Comparison of ENCODE assay signal across 26 cellular contexts in genomic region chr6:158897236-158897635, GRCh38.
A peak's percentile ranks its signal among the peaks of the same experiment; 100 is the strongest.
DNase-seq lines count a peak whose midpoint lies in the region; ATAC-seq and TF ChIP-seq lines count a peak whose summit lies in the region.
"Had no signal": no experiment of that assay in that cellular context is flagged by ENCODE, and none has a peak within 500 bp of the region (broad histone marks: within the 10 kb centered on the region; RNA-seq: fewer than 3 reads in every experiment).

No MANE protein-coding gene starts in this region.

- H3K4ac ChIP-seq in IMR-90 (ENCODE audit: low read depth, low read length) = peak overlapping the region; percentile 56; the same call in 1 of the 2 replicates

- no peak overlapping the region for H2AK5ac ChIP-seq in IMR-90 (ENCODE audit: low read depth, low read length)

- H2BK5ac ChIP-seq in IMR-90 (ENCODE audit: low read depth, low read length, poor library complexity, severe bottlenecking) = peak overlapping the region; percentile 11

- 0 out of 2 replicates have a peak overlapping the region, but pooled peaks have one; percentile 14 for H3K14ac ChIP-seq in IMR-90 (replicated peaks; ENCODE audit: low read depth, low read length)

- H3K27me3 ChIP-seq in IMR-90 (ENCODE audit: control insufficient read depth, insufficient read depth, low read length) (no peaks in the 10 kb centered on the region), HAP-1 (ENCODE audit: low read depth) (no peaks in the 10 kb centered on the region), H7 (ENCODE audit: control insufficient read depth, insufficient read depth, low read length) (no peaks in the 10 kb centered on the region)
- H3K27me3 ChIP-seq: heart left ventricle had no signal

- no peaks in the 10 kb centered on the region for H3K9me1 ChIP-seq in IMR-90 (ENCODE audit: insufficient read depth, low read length)

- peak overlapping the region; percentile 8; the same call in 1 of the 2 replicates for H2BK20ac ChIP-seq in IMR-90 (ENCODE audit: low read depth, low read length)

- POLR2A ChIA-PET in IMR-90 (lab: Charles Lee; ENCODE audit: unreplicated experiment) = no interaction called here

- peak overlapping the region; percentile 63; the same call in 1 of the 2 replicates for H2BK120ac ChIP-seq in IMR-90 (ENCODE audit: low read depth, low read length)

- no peak overlapping the region for H3K56ac ChIP-seq in IMR-90 (ENCODE audit: extremely low read depth, insufficient read depth, low read length)

- H2AK9ac ChIP-seq in IMR-90 (replicated peaks; ENCODE audit: low read depth, low read length, poor library complexity) = no peak overlapping the region

- no peaks in the 10 kb centered on the region for H3K79me1 ChIP-seq in IMR-90 (ENCODE audit: low read depth in 1 of 2, low read length in 2 of 2)

- intact Hi-C loops in IMR-90 (cut with micrococcal nuclease) = no loop called here

- no peak for TF ChIP-seq RAD21 in IMR-90 (IDR thresholded peaks at IDR 0.05; ENCODE audit: low read length)

- no TSS peak for BruUV-seq in IMR-90 (replicated peaks; lab: Mats Ljungman, UMichigan)

- no peak overlapping the region for H3K23ac ChIP-seq in IMR-90 (ENCODE audit: low read depth, low read length)

- H3K4me2 ChIP-seq in IMR-90 (ENCODE audit: low read depth, low read length) = no peak overlapping the region
- H3K4me2 ChIP-seq: A549, PC-9 had no signal

- peak overlapping the region in 1 of 2 experiments; percentile 46; a peak in 2 of 4 replicates for H4K8ac ChIP-seq in IMR-90 (ENCODE audit: low read depth in 2 of 2, low read length in 2 of 2)

- no peak overlapping the region for H3K9ac ChIP-seq in IMR-90 (ENCODE audit: low read depth, low read length)

- H3K9me3 ChIP-seq in IMR-90 (ENCODE audit: control insufficient read depth, insufficient read depth, low read length) = no peaks in the 10 kb centered on the region
- no peaks in the 10 kb centered on the region for H3K9me3 ChIP-seq in HAP-1
- H3K9me3 ChIP-seq: A549, heart left ventricle, thoracic aorta had no signal

- dilution Hi-C loops in IMR-90 (cut with HindIII; ENCODE audit: low sequenced_read_pairs, unreplicated experiment) = no loop called here

- H3K36me3 ChIP-seq in IMR-90 (ENCODE audit: control insufficient read depth, insufficient read depth, low read length) = no peaks in the 10 kb centered on the region
- no peaks in the 10 kb centered on the region for H3K36me3 ChIP-seq in HAP-1 (replicated peaks)
- H3K36me3 ChIP-seq in H7 (replicated peaks; ENCODE audit: control insufficient read depth, insufficient read depth, low read length) = no peaks in the 10 kb centered on the region; the same call in 1 of the 2 replicates
- H3K36me3 ChIP-seq: heart left ventricle, thoracic aorta had no signal

- in situ Hi-C loops in IMR-90 (cut with MboI; ENCODE audit: low sequenced_read_pairs) = no loop called here
- in situ Hi-C loops in HAP-1 (cut with MboI; ENCODE audit: low sequenced_read_pairs) = no loop called here

- H2BK15ac ChIP-seq in IMR-90 (ENCODE audit: low read depth, low read length) = no peak overlapping the region

- peak overlapping the region; percentile 25 for H2AFZ ChIP-seq in IMR-90 (replicated peaks; ENCODE audit: low read length, poor library complexity)
- H2AFZ ChIP-seq: PC-9 had no signal

- TF ChIP-seq CTCF in AG10803 (conservative IDR thresholded peaks at IDR 0.05; ENCODE audit: low read length) = no peak
- TF ChIP-seq CTCF in IMR-90 (conservative IDR thresholded peaks at IDR 0.05; ENCODE audit: low read depth, low read length) = no peak
- no peak for TF ChIP-seq CTCF in epithelial cell of esophagus (IDR thresholded peaks at IDR 0.05; ENCODE audit: insufficient read depth, low read depth, low read length, missing control alignments)

- DNase-seq in AG10803 (ENCODE audit: low read depth) = peak; percentile 30
- no peak for DNase-seq in IMR-90
- DNase-seq in epithelial cell of esophagus (ENCODE audit: low read depth) = peak; percentile 93
- peak; percentile 18 for DNase-seq in mesenteric fat pad (ENCODE audit: low spot score)
- DNase-seq in HAP-1 (ENCODE audit: low spot score in 2 of 2) = no peak
- DNase-seq in stimulated activated CD4-positive, alpha-beta T cell treated with anti-CD3 and anti-CD28 coated beads, Interleukin-4, amount 100 ng/mL, for 4 hours = no peak
- DNase-seq in activated T-cell treated with anti-CD3 and anti-CD28 coated beads for 4 hours = no peak
- DNase-seq in H7 = no peak
- DNase-seq: activated CD4-positive, alpha-beta T cell treated with anti-CD3 and anti-CD28 coated beads for 36 hours; activated gamma-delta T cell; activated naive CD8-positive, alpha-beta T cell treated with anti-CD3 and anti-CD28 coated beads, Interleukin-2, amount 10 ng/mL, durations not matched to agents 7 days and 5 days; central memory CD4-positive, alpha-beta T cell; DMS79 treated with DMSO at 0.1 percent for 48 hours; GF-D8; heart left ventricle; Kasumi-1; NCI-H524; NK-92 treated with Interleukin-12 subunit alpha and Interleukin-12 subunit beta, amount 100 ng/mL, for 24 hours; nucleus accumbens; PC-9; SHP77; stimulated activated CD4-positive, alpha-beta T cell treated with anti-CD3 and anti-CD28 coated beads, Interleukin-15, amount 100 ng/mL, for 24 hours; stimulated activated naive CD4-positive, alpha-beta T cell treated with Interleukin-2 at 50 U/mL for 16 hours had no signal

- no peak overlapping the region for H3K27ac ChIP-seq in IMR-90 (ENCODE audit: insufficient read depth, low read length)
- H3K27ac ChIP-seq: heart left ventricle, PC-9, thoracic aorta had no signal

- H3K4me3 ChIP-seq in AG10803 (ENCODE audit: low read length) = no peak overlapping the region
- H3K4me3 ChIP-seq in IMR-90 (ENCODE audit: insufficient read depth, low read depth, low read length) = no peak overlapping the region
- H3K4me3 ChIP-seq in epithelial cell of esophagus (ENCODE audit: low read length) = no peak overlapping the region
- no peak overlapping the region for H3K4me3 ChIP-seq in HAP-1
- H3K4me3 ChIP-seq in H7 (ENCODE audit: insufficient read depth, low read depth, low read length) = no peak overlapping the region
- H3K4me3 ChIP-seq: A549, heart left ventricle, lung, PC-9, thoracic aorta had no signal

- WGBS in IMR-90 (ENCODE audit: extremely low coverage in 2 of 2, insufficient read length in 1 of 2), 2 experiments = 80% methylated on average over 1 of the region's 4 CpGs; no CpG with 5 or more reads in 1 of the 2 experiments

- H4K5ac ChIP-seq in IMR-90 (ENCODE audit: low read depth, low read length) = peak overlapping the region; percentile 98

- H4K91ac ChIP-seq in IMR-90 (ENCODE audit: insufficient read depth, low read depth, low read length) = no peak overlapping the region

- no peak for ATAC-seq in IMR-90 (ENCODE audit: low read depth)
- ATAC-seq: A549; activated CD4-positive, alpha-beta T cell treated with anti-CD3 and anti-CD28 coated beads for 36 hours; heart left ventricle had no signal

- no peaks in the 10 kb centered on the region for H3K4me1 ChIP-seq in IMR-90 (ENCODE audit: control insufficient read depth, insufficient read depth, low read length)
- peaks cover 25% of the 10 kb centered on the region for H3K4me1 ChIP-seq in HAP-1
- H3K4me1 ChIP-seq: heart left ventricle had no signal

- no peaks in the 10 kb centered on the region for H4K20me1 ChIP-seq in IMR-90 (ENCODE audit: insufficient read depth, low read length)

- CTCF ChIA-PET in IMR-90 (lab: Yijun Ruan, JAX) = no interaction called here

- no peak for TF ChIP-seq POLR2A in IMR-90 (IDR thresholded peaks at IDR 0.05; ENCODE audit: low read depth, low read length)

- H3K18ac ChIP-seq in IMR-90 (ENCODE audit: low read depth, low read length) = peak overlapping the region; percentile 74

TF ChIP-seq in IMR-90, 13 proteins besides CTCF, POLR2A, EP300 and RAD21:
- TF ChIP-seq NFE2L2 (IDR thresholded peaks at IDR 0.05; ENCODE audit: low read depth, low read length) (no peak), RCOR1 (IDR thresholded peaks at IDR 0.05; ENCODE audit: insufficient replicate concordance, low read length) (no peak), MXI1 (IDR thresholded peaks at IDR 0.05; ENCODE audit: borderline replicate concordance, low read depth, low read length) (no peak), CHD1 (IDR thresholded peaks at IDR 0.05; ENCODE audit: low read depth, low read length) (no peak)
- TF ChIP-seq, protein P1, sequence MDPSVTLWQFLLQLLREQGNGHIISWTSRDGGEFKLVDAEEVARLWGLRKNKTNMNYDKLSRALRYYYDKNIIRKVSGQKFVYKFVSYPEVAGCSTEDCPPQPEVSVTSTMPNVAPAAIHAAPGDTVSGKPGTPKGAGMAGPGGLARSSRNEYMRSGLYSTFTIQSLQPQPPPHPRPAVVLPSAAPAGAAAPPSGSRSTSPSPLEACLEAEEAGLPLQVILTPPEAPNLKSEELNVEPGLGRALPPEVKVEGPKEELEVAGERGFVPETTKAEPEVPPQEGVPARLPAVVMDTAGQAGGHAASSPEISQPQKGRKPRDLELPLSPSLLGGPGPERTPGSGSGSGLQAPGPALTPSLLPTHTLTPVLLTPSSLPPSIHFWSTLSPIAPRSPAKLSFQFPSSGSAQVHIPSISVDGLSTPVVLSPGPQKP (IDR thresholded peaks at IDR 0.05; ENCODE audit: borderline replicate concordance, low read depth, low read length) = no peak

Comparison
In these comparisons a context has a peak if more than half of its experiments do, and no peak if none do; other contexts are left out.
1. DNase-seq: peak in AG10803 (single experiment), epithelial cell of esophagus (single experiment) and mesenteric fat pad (single experiment); none in IMR-90 (single experiment), HAP-1 (0 of 2), stimulated activated CD4-positive, alpha-beta T cell treated with anti-CD3 and anti-CD28 coated beads, Interleukin-4, amount 100 ng/mL, for 4 hours (0 of 2), activated T-cell treated with anti-CD3 and anti-CD28 coated beads for 4 hours (single experiment) and H7 (single experiment).